9 cellular contexts compared by ENCODE assay signal in genomic region chr4:68831642-68832041, GRCh38. TPM values are rescaled to one million over a fixed set of nuclear protein-coding genes. Genes with fewer than 3 reads are reported as not detected.
"Had no signal": no experiment of that assay in that cellular context is flagged by ENCODE, and none has a peak within 500 bp of the region (broad histone marks: within the 10 kb centered on the region; RNA-seq: fewer than 3 reads in every experiment).

No MANE protein-coding gene starts in this region.

- DNase-seq: H9, HCEC 1CT, IMR-90 had no signal

- H3K27ac ChIP-seq: HL-60 had no signal

- H3K4me1 Mint-ChIP-seq: GM23338 had no signal

- FAIRE-seq: H1, H54, K562 had no signal

- H3K9me3 Mint-ChIP-seq: GM23338, H9 had no signal

- H3K27ac Mint-ChIP-seq: GM23338 had no signal

- H2AFZ ChIP-seq: GM23338 had no signal

- H3K4me3 Mint-ChIP-seq: GM23338, H9 had no signal

- H3K4me2 ChIP-seq: GM23338 had no signal

- ATAC-seq: GM23338, K562 had no signal

- H3K4me3 ChIP-seq: GM23338, K562 had no signal

RNA-seq across cellular contexts. Expression of gene UGT2B10, which starts 15.8 kb away (rescaled TPM):
- total RNA-seq: GM23338, H1, H9, HT1080, IMR-90 had no signal
- polyA plus RNA-seq: GM23338, H1, IMR-90, K562 had no signal
